1 cellular context compared by ENCODE assay signal in genomic region chr4:71300362-71300761, GRCh38.
TF ChIP-seq lines count a peak whose summit lies in the region.

No MANE protein-coding gene starts in this region.

TF ChIP-seq in WTC11, 78 proteins besides CTCF, POLR2A, EP300 and RAD21 (continued from another document):
- TF ChIP-seq TEAD1 (CRISPR knock-in tag; IDR thresholded peaks at IDR 0.05) (no peak), JAZF1 (CRISPR knock-in tag; IDR thresholded peaks at IDR 0.05) (no peak), RORB (CRISPR knock-in tag; IDR thresholded peaks at IDR 0.05) (no peak), FOXJ3 (CRISPR knock-in tag; IDR thresholded peaks at IDR 0.05; ENCODE audit: borderline replicate concordance) (no peak), ZNF317 (CRISPR knock-in tag; IDR thresholded peaks at IDR 0.05; ENCODE audit: borderline replicate concordance, low read depth) (no peak), ZMAT4 (CRISPR knock-in tag; IDR thresholded peaks at IDR 0.05) (no peak), SMAD3 (CRISPR knock-in tag; IDR thresholded peaks at IDR 0.05; ENCODE audit: borderline replicate concordance) (no peak), ARID4B (CRISPR knock-in tag; IDR thresholded peaks at IDR 0.05; ENCODE audit: borderline replicate concordance) (no peak), SP1 (CRISPR knock-in tag; conservative IDR thresholded peaks at IDR 0.05) (no peak), ZBTB43 (CRISPR knock-in tag; IDR thresholded peaks at IDR 0.05) (no peak), ZNF512 (CRISPR knock-in tag; IDR thresholded peaks at IDR 0.05; ENCODE audit: borderline replicate concordance) (no peak)
- TF ChIP-seq, protein P1, sequence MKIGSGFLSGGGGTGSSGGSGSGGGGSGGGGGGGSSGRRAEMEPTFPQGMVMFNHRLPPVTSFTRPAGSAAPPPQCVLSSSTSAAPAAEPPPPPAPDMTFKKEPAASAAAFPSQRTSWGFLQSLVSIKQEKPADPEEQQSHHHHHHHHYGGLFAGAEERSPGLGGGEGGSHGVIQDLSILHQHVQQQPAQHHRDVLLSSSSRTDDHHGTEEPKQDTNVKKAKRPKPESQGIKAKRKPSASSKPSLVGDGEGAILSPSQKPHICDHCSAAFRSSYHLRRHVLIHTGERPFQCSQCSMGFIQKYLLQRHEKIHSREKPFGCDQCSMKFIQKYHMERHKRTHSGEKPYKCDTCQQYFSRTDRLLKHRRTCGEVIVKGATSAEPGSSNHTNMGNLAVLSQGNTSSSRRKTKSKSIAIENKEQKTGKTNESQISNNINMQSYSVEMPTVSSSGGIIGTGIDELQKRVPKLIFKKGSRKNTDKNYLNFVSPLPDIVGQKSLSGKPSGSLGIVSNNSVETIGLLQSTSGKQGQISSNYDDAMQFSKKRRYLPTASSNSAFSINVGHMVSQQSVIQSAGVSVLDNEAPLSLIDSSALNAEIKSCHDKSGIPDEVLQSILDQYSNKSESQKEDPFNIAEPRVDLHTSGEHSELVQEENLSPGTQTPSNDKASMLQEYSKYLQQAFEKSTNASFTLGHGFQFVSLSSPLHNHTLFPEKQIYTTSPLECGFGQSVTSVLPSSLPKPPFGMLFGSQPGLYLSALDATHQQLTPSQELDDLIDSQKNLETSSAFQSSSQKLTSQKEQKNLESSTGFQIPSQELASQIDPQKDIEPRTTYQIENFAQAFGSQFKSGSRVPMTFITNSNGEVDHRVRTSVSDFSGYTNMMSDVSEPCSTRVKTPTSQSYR (CRISPR knock-in tag; IDR thresholded peaks at IDR 0.05) = no peak
- TF ChIP-seq, protein P2, sequence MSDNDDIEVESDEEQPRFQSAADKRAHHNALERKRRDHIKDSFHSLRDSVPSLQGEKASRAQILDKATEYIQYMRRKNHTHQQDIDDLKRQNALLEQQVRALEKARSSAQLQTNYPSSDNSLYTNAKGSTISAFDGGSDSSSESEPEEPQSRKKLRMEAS (CRISPR knock-in tag; IDR thresholded peaks at IDR 0.05) = no peak
